ENCODE assay signal across 29 cellular contexts in the genomic region with DNA sequence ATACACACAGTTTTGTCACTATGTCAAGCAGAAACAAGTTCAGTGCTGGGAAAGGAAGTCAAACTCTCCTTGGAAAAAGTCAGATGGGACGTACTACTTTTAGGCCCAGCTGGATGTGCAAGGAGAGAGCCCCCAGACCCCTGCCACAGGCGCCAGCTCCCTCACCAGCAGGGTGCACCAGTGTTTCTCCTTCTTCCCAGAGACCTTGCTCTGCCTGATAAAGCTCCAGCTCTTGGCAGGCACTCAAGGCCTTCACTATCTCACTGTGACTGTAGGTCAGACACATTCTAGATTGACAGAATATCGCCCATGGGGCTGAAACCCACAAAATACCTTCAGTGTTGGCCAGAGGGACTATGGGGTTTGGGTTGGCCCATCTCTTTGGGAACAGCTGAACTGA. TPM values are rescaled to one million over a fixed set of nuclear protein-coding genes. Genes with fewer than 3 reads are reported as not detected.
DNase-seq lines count a peak whose midpoint lies in the region; ATAC-seq and TF ChIP-seq lines count a peak whose summit lies in the region.
"Had no signal": no experiment of that assay in that cellular context is flagged by ENCODE, and none has a peak within 500 bp of the region (broad histone marks: within the 10 kb centered on the region; RNA-seq: fewer than 3 reads in every experiment).

No MANE protein-coding gene starts in this region.

- H3K4me1 ChIP-seq in left ventricle myocardium inferior = peaks cover 7% of the 10 kb centered on the region
- H3K4me1 ChIP-seq in stomach = no peaks in the 10 kb centered on the region
- H3K4me1 ChIP-seq: A549, breast epithelium, foreskin keratinocyte, prostate gland had no signal

- H3K27me3 Mint-ChIP-seq in WTC11 (ENCODE audit: low read depth) = no peaks in the 10 kb centered on the region; the same call in 1 of the 2 replicates

- H3K4me3 Mint-ChIP-seq in WTC11 = no peak overlapping the region
- H3K4me3 Mint-ChIP-seq: CD8-positive, alpha-beta T cell; type B pancreatic cell had no signal

- H3K36me3 Mint-ChIP-seq in WTC11 = no peaks in the 10 kb centered on the region
- H3K36me3 Mint-ChIP-seq: CD8-positive, alpha-beta T cell; type B pancreatic cell had no signal

- intact Hi-C loops in Right ventricle myocardium superior (cut with DNase I) = no loop called here
- intact Hi-C loops in cardiac septum (cut with DNase I) = no loop called here
- intact Hi-C loops in left ventricle myocardium inferior (cut with micrococcal nuclease) = no loop called here
- intact Hi-C loops in stomach (cut with DNase I; ENCODE audit: low total_unique reads) = no loop called here

- no peaks in the 10 kb centered on the region for H3K27me3 ChIP-seq in left ventricle myocardium inferior (ENCODE audit: low read depth)
- no peaks in the 10 kb centered on the region for H3K27me3 ChIP-seq in stomach
- H3K27me3 ChIP-seq: breast epithelium had no signal

- POLR2A ChIA-PET in WTC11 (lab: Charles Lee) = no interaction called here

- TF ChIP-seq EP300 in stomach (IDR thresholded peaks at IDR 0.05) = no peak

- no peak for TF ChIP-seq CTCF in WTC11 (IDR thresholded peaks at IDR 0.05)
- TF ChIP-seq CTCF in left ventricle myocardium inferior (IDR thresholded peaks at IDR 0.05; ENCODE audit: borderline replicate concordance) = peak; percentile 46
- TF ChIP-seq CTCF in stomach (IDR thresholded peaks at IDR 0.05) = peak in 1 of 7 experiments; percentile 5

- H3K27ac ChIP-seq in left ventricle myocardium inferior (replicated peaks) (no peak overlapping the region), stomach (no peak overlapping the region)
- H3K27ac ChIP-seq: A549, breast epithelium, foreskin keratinocyte, prostate gland had no signal

- H3K27ac Mint-ChIP-seq in WTC11 = no peak overlapping the region
- H3K27ac Mint-ChIP-seq: CD8-positive, alpha-beta T cell; type B pancreatic cell had no signal

- TF ChIP-seq POLR2A in stomach (IDR thresholded peaks at IDR 0.05) = no peak

- no peak for DNase-seq in Right ventricle myocardium superior
- DNase-seq in cardiac septum (ENCODE audit: low spot score) = no peak
- no peak for DNase-seq in WTC11 (ENCODE audit: low spot score)
- no peak for DNase-seq in left ventricle myocardium inferior
- DNase-seq in stomach = peak; percentile 57
- DNase-seq in NCI-H1105 (lab: John Stamatoyannopoulos, UW) = no peak
- no peak for DNase-seq in effector CD4-positive, alpha-beta T cell
- DNase-seq: activated CD4-positive, alpha-beta T cell treated with anti-CD3 and anti-CD28 coated beads for 4 hours; activated naive CD4-positive, alpha-beta T cell treated with Interleukin-2 at 50 U/mL for 16 hours; activated T-cell treated with anti-CD3 and anti-CD28 coated beads, Interleukin-2, amount 50 U/mL, for 48 hours; AML-193; amniotic stem cell; DMS153; effector memory CD4-positive, alpha-beta T cell; foreskin keratinocyte; mesenchymal stem cell; NCI-H1105 treated with DMSO at 0.1 percent for 48 hours; NCI-H1930; NCI-H524 treated with DMSO at 0.1 percent for 48 hours; T-helper 1 cell had no signal

- no peaks in the 10 kb centered on the region for H3K9me3 ChIP-seq in left ventricle myocardium inferior (replicated peaks)
- H3K9me3 ChIP-seq in stomach = no peaks in the 10 kb centered on the region
- H3K9me3 ChIP-seq: A549, breast epithelium, prostate gland had no signal

- H3K4me3 ChIP-seq in left ventricle myocardium inferior = no peak overlapping the region
- H3K4me3 ChIP-seq in stomach = no peak overlapping the region
- H3K4me3 ChIP-seq: A549, breast epithelium, prostate gland had no signal

- no peaks in the 10 kb centered on the region for H3K9me3 Mint-ChIP-seq in WTC11
- H3K9me3 Mint-ChIP-seq: CD8-positive, alpha-beta T cell; type B pancreatic cell had no signal

- peaks cover 29% of the 10 kb centered on the region for H3K4me1 Mint-ChIP-seq in WTC11

- CTCF ChIA-PET in WTC11 (lab: Charles Lee) = interaction anchor here (1.0 to 2.4 kb wide), 7 partner anchors 11 to 57 kb away, joined by 3 to 12 read pairs (median 7); no protein-coding TSS in a partner anchor

- no peaks in the 10 kb centered on the region for H3K36me3 ChIP-seq in left ventricle myocardium inferior
- H3K36me3 ChIP-seq in stomach = no peaks in the 10 kb centered on the region
- H3K36me3 ChIP-seq: breast epithelium, prostate gland had no signal

- ATAC-seq in Right ventricle myocardium superior (ENCODE audit: poor library complexity) (peak; percentile 75), WTC11 (peak; percentile 80), GM21447 (IDR thresholded peaks at IDR 0.05; ENCODE audit: unreplicated experiment) (no peak)
- ATAC-seq: A549; CD8-positive, alpha-beta T cell; esophagus mucosa; foreskin keratinocyte had no signal

- 35 to 54% (median 37%) methylated on average over 3 of the region's 3 CpGs for WGBS in stomach, 5 donors

TF ChIP-seq in WTC11, 78 proteins besides CTCF, POLR2A, EP300 and RAD21:
- TF ChIP-seq ZBTB21 (CRISPR knock-in tag; IDR thresholded peaks at IDR 0.05; ENCODE audit: borderline replicate concordance) = no peak

RNA-seq across cellular contexts. Expression of gene CHRNB4, which starts 54.8 kb away (rescaled TPM):
- total RNA-seq in Right ventricle myocardium superior = not detected
- total RNA-seq in cardiac septum = not detected
- 3.7 to 10.1 TPM (median 4.0 TPM) in 3 replicates for total RNA-seq in WTC11 (2021)
- not detected for total RNA-seq in left ventricle myocardium inferior
- not detected for total RNA-seq in stomach
- polyA plus RNA-seq in stomach = under 1 TPM in 1 of 3 donors, not detected in 2; 0.78 TPM
- total RNA-seq: breast epithelium; CD8-positive, alpha-beta T cell; G401; M059J had no signal
